ENCODE assay signal across 14 cellular contexts in genomic region chr11:7527029-7527428, GRCh38. TPM values are rescaled to one million over a fixed set of nuclear protein-coding genes. Genes with fewer than 3 reads are reported as not detected.
DNase-seq lines count a peak whose midpoint lies in the region; ATAC-seq, FAIRE-seq and TF ChIP-seq lines count a peak whose summit lies in the region.
"Had no signal": no experiment of that assay in that cellular context is flagged by ENCODE, and none has a peak within 500 bp of the region (broad histone marks: within the 10 kb centered on the region; RNA-seq: fewer than 3 reads in every experiment).

No MANE protein-coding gene starts in this region.

- TF ChIP-seq CTCF in CD8-positive, alpha-beta T cell (IDR thresholded peaks at IDR 0.05), result no peak

- peaks cover 74% of the 10 kb centered on the region for H3K4me1 ChIP-seq in CD8-positive, alpha-beta T cell (ENCODE audit: insufficient read depth, low read length)
- peaks cover 26% of the 10 kb centered on the region for H3K4me1 ChIP-seq in effector memory CD4-positive, alpha-beta T cell (ENCODE audit: control insufficient read depth, insufficient read depth, low read length, poor library complexity, severe bottlenecking)
- peaks cover 0 to 12% of the 10 kb centered on the region in 2 donors for H3K4me1 ChIP-seq in small intestine (ENCODE audit: control insufficient read depth in 2 of 2, insufficient read depth in 1 of 2, low read depth in 1 of 2, low read length in 1 of 2)

- WGBS in small intestine, 3 donors, result 67 to 71% (median 68%) methylated on average over 1 of the region's 1 CpG

- CTCF ChIA-PET in CD8-positive, alpha-beta T cell (lab: Charles Lee), result no interaction called here
- CTCF ChIA-PET in activated CD4-positive, alpha-beta T cell treated with anti-CD3 and anti-CD28 coated beads, Interleukin-2, amount 10 ng/mL, durations not matched to agents 7 days and 5 days (lab: Charles Lee), result no interaction called here

- peaks cover 66% of the 10 kb centered on the region for H3K4me1 Mint-ChIP-seq in CD8-positive, alpha-beta T cell (ENCODE audit: low read depth)
- peaks cover 83% of the 10 kb centered on the region for H3K4me1 Mint-ChIP-seq in activated CD4-positive, alpha-beta T cell treated with anti-CD3 and anti-CD28 coated beads, Interleukin-2, amount 10 ng/mL, durations not matched to agents 7 days and 5 days

- intact Hi-C loops in CD8-positive, alpha-beta T cell (cut with DNase I, micrococcal nuclease), result loop anchor here in 1 of 2 experiments (1.0 kb wide), 1 partner anchor 14 kb away; the partner anchor contains the start of gene PPFIBP2

- POLR2A ChIA-PET in CD8-positive, alpha-beta T cell (lab: Charles Lee), result no interaction called here
- POLR2A ChIA-PET in activated CD4-positive, alpha-beta T cell treated with anti-CD3 and anti-CD28 coated beads, Interleukin-2, amount 10 ng/mL, durations not matched to agents 7 days and 5 days (lab: Charles Lee), result interaction anchor here (0.6 kb wide), 1 partner anchor 138 kb away, joined by 4 read pairs; no protein-coding TSS in a partner anchor

- H3K36me3 Mint-ChIP-seq in CD8-positive, alpha-beta T cell, result no peaks in the 10 kb centered on the region
- H3K36me3 Mint-ChIP-seq in activated CD4-positive, alpha-beta T cell treated with anti-CD3 and anti-CD28 coated beads, Interleukin-2, amount 10 ng/mL, durations not matched to agents 7 days and 5 days (ENCODE audit: low read depth), result peaks cover 46% of the 10 kb centered on the region

- no peaks in the 10 kb centered on the region for H3K9me3 ChIP-seq in CD8-positive, alpha-beta T cell (ENCODE audit: low read length)
- no peaks in the 10 kb centered on the region for H3K9me3 ChIP-seq in effector memory CD4-positive, alpha-beta T cell (ENCODE audit: control insufficient read depth, low read length)
- no peaks in the 10 kb centered on the region for H3K9me3 ChIP-seq in small intestine (ENCODE audit: control insufficient read depth, low read depth)

- peak overlapping the region; percentile 85 for H3K27ac Mint-ChIP-seq in CD8-positive, alpha-beta T cell
- H3K27ac Mint-ChIP-seq in activated CD4-positive, alpha-beta T cell treated with anti-CD3 and anti-CD28 coated beads, Interleukin-2, amount 10 ng/mL, durations not matched to agents 7 days and 5 days, result peak overlapping the region; percentile 83
- H3K27ac Mint-ChIP-seq: mesothelial cell of epicardium had no signal

- H3K9me3 Mint-ChIP-seq in CD8-positive, alpha-beta T cell, result no peaks in the 10 kb centered on the region
- peaks cover 9% of the 10 kb centered on the region for H3K9me3 Mint-ChIP-seq in activated CD4-positive, alpha-beta T cell treated with anti-CD3 and anti-CD28 coated beads, Interleukin-2, amount 10 ng/mL, durations not matched to agents 7 days and 5 days
- H3K9me3 Mint-ChIP-seq: mesothelial cell of epicardium had no signal

- no peak for FAIRE-seq in small intestine (lab: Jason Lieb, UNC)
- FAIRE-seq: K562 had no signal

- peak in 6 of 7 experiments; percentile 20 to 66 (median 48) for DNase-seq in CD8-positive, alpha-beta T cell
- peak; percentile 82 for DNase-seq in activated CD4-positive, alpha-beta T cell treated with anti-CD3 and anti-CD28 coated beads, Interleukin-2, amount 10 ng/mL, durations not matched to agents 7 days and 5 days
- peak; percentile 17 to 24 (median 18) for DNase-seq in effector memory CD4-positive, alpha-beta T cell
- DNase-seq in small intestine (no peak), germinal center (ENCODE audit: low spot score) (no peak), SIG-M5 treated with dmso at 0.1 percent for 504 hours (lab: John Stamatoyannopoulos, UW; ENCODE audit: unreplicated experiment) (no peak)
- DNase-seq: effector CD4-positive, alpha-beta T cell; foreskin fibroblast; NCI-H1436 treated with DMSO at 0.1 percent for 48 hours; SIG-M5 had no signal

- no peaks in the 10 kb centered on the region for H3K27me3 ChIP-seq in CD8-positive, alpha-beta T cell (ENCODE audit: insufficient read depth, low read length)
- no peaks in the 10 kb centered on the region for H3K27me3 ChIP-seq in effector memory CD4-positive, alpha-beta T cell (replicated peaks; ENCODE audit: control insufficient read depth, insufficient read depth, low read length, poor library complexity, severe bottlenecking)
- H3K27me3 ChIP-seq in small intestine (ENCODE audit: control insufficient read depth in 2 of 2, insufficient read depth in 2 of 2, low read length in 2 of 2), result no peaks in the 10 kb centered on the region

- H3K27me3 Mint-ChIP-seq in CD8-positive, alpha-beta T cell (ENCODE audit: low read depth), result no peaks in the 10 kb centered on the region
- peaks cover 2% of the 10 kb centered on the region for H3K27me3 Mint-ChIP-seq in activated CD4-positive, alpha-beta T cell treated with anti-CD3 and anti-CD28 coated beads, Interleukin-2, amount 10 ng/mL, durations not matched to agents 7 days and 5 days

- peak overlapping the region; percentile 40 for H3K4me3 Mint-ChIP-seq in CD8-positive, alpha-beta T cell
- H3K4me3 Mint-ChIP-seq in activated CD4-positive, alpha-beta T cell treated with anti-CD3 and anti-CD28 coated beads, Interleukin-2, amount 10 ng/mL, durations not matched to agents 7 days and 5 days, result peak overlapping the region; percentile 47
- H3K4me3 Mint-ChIP-seq: mesothelial cell of epicardium had no signal

- no peak overlapping the region for H3K27ac ChIP-seq in CD8-positive, alpha-beta T cell (ENCODE audit: low read depth, low read length)
- H3K27ac ChIP-seq in effector memory CD4-positive, alpha-beta T cell (ENCODE audit: insufficient read depth, low read length, poor library complexity, severe bottlenecking), result no peak overlapping the region
- no peak overlapping the region for H3K27ac ChIP-seq in small intestine (ENCODE audit: low read depth in 1 of 2, low read length in 1 of 2)

- no peaks in the 10 kb centered on the region for H3K36me3 ChIP-seq in CD8-positive, alpha-beta T cell (ENCODE audit: insufficient read depth, low read length)
- no peaks in the 10 kb centered on the region for H3K36me3 ChIP-seq in effector memory CD4-positive, alpha-beta T cell (ENCODE audit: control insufficient read depth, insufficient read depth, low read length)
- no peaks in the 10 kb centered on the region for H3K36me3 ChIP-seq in small intestine (ENCODE audit: control insufficient read depth in 2 of 2, insufficient read depth in 2 of 2, low read length in 2 of 2)

- ATAC-seq in CD8-positive, alpha-beta T cell, result peak; percentile 92
- ATAC-seq in GM21423 (IDR thresholded peaks at IDR 0.05; ENCODE audit: unreplicated experiment) (peak; percentile 42), HG02763 (IDR thresholded peaks at IDR 0.05; ENCODE audit: unreplicated experiment) (no peak)
- ATAC-seq: K562 had no signal

- peak overlapping the region; percentile 8 for H3K4me3 ChIP-seq in CD8-positive, alpha-beta T cell (ENCODE audit: low read depth, low read length)
- no peak overlapping the region for H3K4me3 ChIP-seq in effector memory CD4-positive, alpha-beta T cell (ENCODE audit: insufficient read depth, low read depth, low read length, poor library complexity, severe bottlenecking)
- H3K4me3 ChIP-seq in small intestine (ENCODE audit: low read depth in 1 of 2, low read length in 2 of 2), result no peak overlapping the region
- H3K4me3 ChIP-seq: K562 had no signal

RNA-seq across cellular contexts. Expression of gene PPFIBP2, which starts 13.2 kb away (rescaled TPM):
- 10 to 100 TPM; 21.6 to 26.7 TPM for total RNA-seq in CD8-positive, alpha-beta T cell
- total RNA-seq in activated CD4-positive, alpha-beta T cell treated with anti-CD3 and anti-CD28 coated beads, Interleukin-2, amount 10 ng/mL, durations not matched to agents 7 days and 5 days, result 10 to 100 TPM; 33.1 to 34.7 TPM
- polyA plus RNA-seq in small intestine, result 10 to 100 TPM; 26.5 to 67.3 (median 57.6) TPM

RNA-seq across cellular contexts. Expression of gene OLFML1, which starts 41.7 kb away (rescaled TPM):
- total RNA-seq in CD8-positive, alpha-beta T cell, result not detected
- not detected for total RNA-seq in activated CD4-positive, alpha-beta T cell treated with anti-CD3 and anti-CD28 coated beads, Interleukin-2, amount 10 ng/mL, durations not matched to agents 7 days and 5 days
- polyA plus RNA-seq in small intestine, result 1 to 10 TPM in 1 of 3 donors, under 1 TPM in 1, not detected in 1; 0.81 to 2.5 TPM
- total RNA-seq: K562 had no signal
- polyA plus RNA-seq: K562 had no signal

Comparison
In these comparisons a context has a peak if more than half of its experiments do, and no peak if none do; other contexts are left out.
1. DNase-seq: peak in CD8-positive, alpha-beta T cell (6 of 7), activated CD4-positive, alpha-beta T cell treated with anti-CD3 and anti-CD28 coated beads, Interleukin-2, amount 10 ng/mL, durations not matched to agents 7 days and 5 days (single experiment) and effector memory CD4-positive, alpha-beta T cell (3 of 3); none in small intestine (single experiment), germinal center (single experiment) and SIG-M5 treated with dmso at 0.1 percent for 504 hours (single experiment).